Comparison of ENCODE assay signal across 21 cellular contexts in genomic region chr20:17667445-17667844, GRCh38. TPM values are rescaled to one million over a fixed set of nuclear protein-coding genes. Genes with fewer than 3 reads are reported as not detected.
A peak's percentile ranks its signal among the peaks of the same experiment; 100 is the strongest.
DNase-seq lines count a peak whose midpoint lies in the region; ATAC-seq and TF ChIP-seq lines count a peak whose summit lies in the region.
"Had no signal": no experiment of that assay in that cellular context is flagged by ENCODE, and none has a peak within 500 bp of the region (broad histone marks: within the 10 kb centered on the region; RNA-seq: fewer than 3 reads in every experiment).

No MANE protein-coding gene starts in this region.

- no peak overlapping the region for H3K4ac ChIP-seq in mesenchymal stem cell (ENCODE audit: low read depth in 1 of 2, low read length in 2 of 2)

- peak overlapping the region; percentile 16 to 62 for H3K27ac Mint-ChIP-seq in natural killer cell treated with Interleukin-12 subunit alpha and Interleukin-12 subunit beta and Interleukin-15 and Interleukin-18, amount 100 ng/mL, for 72 hours
- H3K27ac Mint-ChIP-seq in natural killer cell, result peak overlapping the region in 1 of 2 donors; percentile 15

- peaks cover 3% of the 10 kb centered on the region for H3K79me1 ChIP-seq in mesenchymal stem cell (replicated peaks; ENCODE audit: low read length, poor library complexity, severe bottlenecking)

- no peak overlapping the region for H2AK5ac ChIP-seq in mesenchymal stem cell (ENCODE audit: low read length, severe bottlenecking)

- WGBS in mesenchymal stem cell, result 82% methylated on average over 3 of the region's 3 CpGs

- peaks cover 0 to 2% of the 10 kb centered on the region in 2 donors for H3K36me3 ChIP-seq in ascending aorta
- H3K36me3 ChIP-seq in mesenchymal stem cell (ENCODE audit: control insufficient read depth in 1 of 2, insufficient read depth in 2 of 2, low read depth in 1 of 2, low read length in 2 of 2), result peaks cover 15 to 43% of the 10 kb centered on the region in 2 experiments
- H3K36me3 ChIP-seq in HAP-1 (replicated peaks), result peaks cover 3% of the 10 kb centered on the region; the same call in 1 of the 2 replicates

- no peaks in the 10 kb centered on the region for H3K27me3 ChIP-seq in ascending aorta
- no peaks in the 10 kb centered on the region for H3K27me3 ChIP-seq in mesenchymal stem cell (ENCODE audit: control insufficient read depth in 1 of 2, insufficient read depth in 1 of 2, low read length in 2 of 2)
- H3K27me3 ChIP-seq in HAP-1 (ENCODE audit: low read depth), result no peaks in the 10 kb centered on the region; the same call in 1 of the 2 replicates

- DNase-seq in natural killer cell treated with Interleukin-12 subunit alpha and Interleukin-12 subunit beta and Interleukin-15 and Interleukin-18, amount 100 ng/mL, for 72 hours (ENCODE audit: low spot score), result no peak
- no peak for DNase-seq in natural killer cell
- DNase-seq in ascending aorta (ENCODE audit: low spot score in 2 of 2), result peak in 1 of 2 donors; percentile 47
- DNase-seq in mesenchymal stem cell, result no peak
- no peak for DNase-seq in HAP-1 (ENCODE audit: low spot score in 2 of 2)
- DNase-seq in activated effector memory CD4-positive, alpha-beta T cell treated with anti-CD3 and anti-CD28 coated beads, Interleukin-2, amount 50 U/mL, for 16 hours, result no peak
- DNase-seq: COR-L47, DMS153, MV-4-11, NCI-H1417 treated with DMSO at 0.1 percent for 48 hours, NCI-H1930, NCI-H2171, NCI-H510A had no signal

- H3K4me3 Mint-ChIP-seq in natural killer cell treated with Interleukin-12 subunit alpha and Interleukin-12 subunit beta and Interleukin-15 and Interleukin-18, amount 100 ng/mL, for 72 hours, result no peak overlapping the region
- no peak overlapping the region for H3K4me3 Mint-ChIP-seq in natural killer cell

- H3K36me3 Mint-ChIP-seq in natural killer cell treated with Interleukin-12 subunit alpha and Interleukin-12 subunit beta and Interleukin-15 and Interleukin-18, amount 100 ng/mL, for 72 hours, result peaks cover 16% of the 10 kb centered on the region
- H3K36me3 Mint-ChIP-seq in natural killer cell, result no peaks in the 10 kb centered on the region

- no peak overlapping the region for H2BK5ac ChIP-seq in mesenchymal stem cell (ENCODE audit: low read depth, low read length, poor library complexity, severe bottlenecking)

- H2BK120ac ChIP-seq in mesenchymal stem cell (ENCODE audit: low read depth, low read length), result no peak overlapping the region

- no peak overlapping the region for H3K4me3 ChIP-seq in ascending aorta
- no peak overlapping the region for H3K4me3 ChIP-seq in mesenchymal stem cell (ENCODE audit: insufficient read depth in 1 of 2, low read depth in 1 of 2, low read length in 2 of 2)
- no peak overlapping the region for H3K4me3 ChIP-seq in HAP-1
- H3K4me3 ChIP-seq: A549 had no signal

- H3K4me1 Mint-ChIP-seq in natural killer cell treated with Interleukin-12 subunit alpha and Interleukin-12 subunit beta and Interleukin-15 and Interleukin-18, amount 100 ng/mL, for 72 hours (ENCODE audit: low read depth in 2 of 2), result peaks cover 64 to 77% of the 10 kb centered on the region in 2 donors
- H3K4me1 Mint-ChIP-seq in natural killer cell, result peaks cover 60 to 72% of the 10 kb centered on the region in 2 donors

- H2AFZ ChIP-seq in mesenchymal stem cell (ENCODE audit: low read depth, low read length), result no peak overlapping the region

- H3K9me3 ChIP-seq in ascending aorta (no peaks in the 10 kb centered on the region), mesenchymal stem cell (ENCODE audit: control insufficient read depth, low read length) (no peaks in the 10 kb centered on the region), HAP-1 (no peaks in the 10 kb centered on the region)
- H3K9me3 ChIP-seq: A549 had no signal

- H3K9ac ChIP-seq in mesenchymal stem cell (ENCODE audit: low read length), result peak overlapping the region; percentile 46

- in situ Hi-C loops in HAP-1 (cut with MboI; ENCODE audit: low sequenced_read_pairs), result no loop called here

- H3K27ac ChIP-seq in ascending aorta (peak overlapping the region; percentile 0 to 36), mesenchymal stem cell (ENCODE audit: low read length, poor library complexity, severe bottlenecking) (no peak overlapping the region)
- H3K27ac ChIP-seq: A549, C4-2B had no signal

- H3K4me1 ChIP-seq in ascending aorta (peaks cover 5 to 19% of the 10 kb centered on the region in 2 donors), mesenchymal stem cell (ENCODE audit: control insufficient read depth, insufficient read depth, low read depth, low read length) (peaks cover 18% of the 10 kb centered on the region), HAP-1 (peaks cover 7% of the 10 kb centered on the region)

- no peaks in the 10 kb centered on the region for H3K9me3 Mint-ChIP-seq in natural killer cell treated with Interleukin-12 subunit alpha and Interleukin-12 subunit beta and Interleukin-15 and Interleukin-18, amount 100 ng/mL, for 72 hours
- H3K9me3 Mint-ChIP-seq in natural killer cell, result no peaks in the 10 kb centered on the region

- H3K4me2 ChIP-seq in mesenchymal stem cell (ENCODE audit: low read length, poor library complexity, severe bottlenecking), result no peak overlapping the region
- H3K4me2 ChIP-seq: A549 had no signal

- ATAC-seq in natural killer cell treated with Interleukin-12 subunit alpha and Interleukin-12 subunit beta and Interleukin-15 and Interleukin-18, amount 100 ng/mL, for 72 hours, result no peak
- ATAC-seq in natural killer cell (no peak), GM21529 (IDR thresholded peaks at IDR 0.05; ENCODE audit: unreplicated experiment) (no peak), GM19328 (IDR thresholded peaks at IDR 0.05; ENCODE audit: unreplicated experiment) (no peak)
- ATAC-seq: A549, Panc1, Right ventricle myocardium inferior had no signal

- H4K8ac ChIP-seq in mesenchymal stem cell (ENCODE audit: low read length), result no peak overlapping the region

- no peak for TF ChIP-seq CTCF in natural killer cell (IDR thresholded peaks at IDR 0.05)
- no peak for TF ChIP-seq CTCF in ascending aorta (IDR thresholded peaks at IDR 0.05)

- H3K23ac ChIP-seq in mesenchymal stem cell (ENCODE audit: low read length in 2 of 2), result no peak overlapping the region

- no peaks in the 10 kb centered on the region for H3K27me3 Mint-ChIP-seq in natural killer cell treated with Interleukin-12 subunit alpha and Interleukin-12 subunit beta and Interleukin-15 and Interleukin-18, amount 100 ng/mL, for 72 hours
- no peaks in the 10 kb centered on the region for H3K27me3 Mint-ChIP-seq in natural killer cell (ENCODE audit: low read depth in 2 of 2)

- H3K18ac ChIP-seq in mesenchymal stem cell (ENCODE audit: low read depth in 1 of 2, low read length in 2 of 2), result no peak overlapping the region

- no peak overlapping the region for H3K14ac ChIP-seq in mesenchymal stem cell (ENCODE audit: low read length in 2 of 2)

- no peak overlapping the region for H4K91ac ChIP-seq in mesenchymal stem cell (ENCODE audit: low read length)

- intact Hi-C loops in natural killer cell (cut with micrococcal nuclease), result no loop called here
- intact Hi-C loops in ascending aorta (cut with DNase I), result no loop called here

- H2BK15ac ChIP-seq in mesenchymal stem cell (ENCODE audit: low read depth, poor library complexity, severe bottlenecking), result no peak overlapping the region

- no peak overlapping the region for H2BK12ac ChIP-seq in mesenchymal stem cell (ENCODE audit: low read length in 2 of 2)

RNA-seq across cellular contexts. Expression of gene RRBP1, which starts 14.6 kb away (rescaled TPM):
- total RNA-seq in natural killer cell treated with Interleukin-12 subunit alpha and Interleukin-12 subunit beta and Interleukin-15 and Interleukin-18, amount 100 ng/mL, for 72 hours, result 100 to 1,000 TPM; 113 to 134 TPM
- total RNA-seq in natural killer cell (10 to 100 TPM; 88.3 to 95.4 (median 90.1) TPM), ascending aorta (101 TPM)
- polyA plus RNA-seq in mesenchymal stem cell (2013, experiment 1 of 2), result 209 TPM
- 195 TPM for polyA plus RNA-seq in mesenchymal stem cell (2013, experiment 2 of 2)

RNA-seq across cellular contexts. Expression of gene BANF2, which starts 32.3 kb away (rescaled TPM):
- total RNA-seq in natural killer cell treated with Interleukin-12 subunit alpha and Interleukin-12 subunit beta and Interleukin-15 and Interleukin-18, amount 100 ng/mL, for 72 hours, result not detected
- not detected for total RNA-seq in natural killer cell
- not detected for total RNA-seq in ascending aorta
- not detected for polyA plus RNA-seq in mesenchymal stem cell (2013, experiment 1 of 2)
- not detected for polyA plus RNA-seq in mesenchymal stem cell (2013, experiment 2 of 2)
- total RNA-seq: H1, HT-29, Right ventricle myocardium inferior had no signal
- polyA plus RNA-seq: A549, H1 had no signal
